Comparison of ENCODE assay signal across 9 cellular contexts in the genomic region with DNA sequence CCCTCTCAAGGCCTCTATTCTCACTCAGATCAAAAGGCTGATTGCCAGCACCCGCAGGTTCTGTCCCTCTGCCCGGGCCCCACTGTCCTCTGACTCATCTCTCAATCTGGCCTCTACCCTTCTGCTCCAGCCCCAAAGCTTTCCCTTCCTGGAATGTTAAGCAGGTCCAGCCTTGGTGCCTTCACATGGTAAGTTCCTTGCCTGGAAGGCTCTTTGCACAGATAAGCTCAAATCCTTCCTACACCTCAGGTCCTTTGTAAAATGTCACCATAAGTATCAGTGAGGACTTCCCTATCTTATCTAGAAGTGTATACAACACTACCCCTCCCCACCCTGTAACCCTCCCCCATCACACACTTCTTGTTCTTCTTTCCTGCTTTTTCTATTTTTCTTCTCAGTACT. TPM values are rescaled to one million over a fixed set of nuclear protein-coding genes. Genes with fewer than 3 reads are reported as not detected.
DNase-seq lines count a peak whose midpoint lies in the region; ATAC-seq and TF ChIP-seq lines count a peak whose summit lies in the region.
"Had no signal": no experiment of that assay in that cellular context is flagged by ENCODE, and none has a peak within 500 bp of the region (broad histone marks: within the 10 kb centered on the region; RNA-seq: fewer than 3 reads in every experiment).

No MANE protein-coding gene starts in this region.

- no peaks in the 10 kb centered on the region for H3K36me3 ChIP-seq in hepatocyte (replicated peaks; ENCODE audit: insufficient read depth, low read depth)

- no peaks in the 10 kb centered on the region for H3K27me3 ChIP-seq in hepatocyte
- H3K27me3 ChIP-seq: gastroesophageal sphincter had no signal

- H3K4me2 ChIP-seq in hepatocyte = no peak overlapping the region

- DNase-seq in DMS53 (lab: John Stamatoyannopoulos, UW) = peak; percentile 70
- peak; percentile 71 for DNase-seq in hepatocyte (ENCODE audit: low spot score)
- no peak for DNase-seq in NCI-H2227 treated with DMSO at 0.1 percent for 48 hours (lab: John Stamatoyannopoulos, UW)
- DNase-seq: DND-41, T-helper 2 cell had no signal

- no peak overlapping the region for H2AFZ ChIP-seq in hepatocyte

- peak overlapping the region; percentile 69 for H3K27ac ChIP-seq in hepatocyte
- H3K27ac ChIP-seq: gastroesophageal sphincter had no signal

- ATAC-seq in SK-N-SH treated with all-trans-retinoic acid at 6 μM for 48 hours (peak; percentile 97), HG03097 (IDR thresholded peaks at IDR 0.05; ENCODE audit: low FRiP score, unreplicated experiment) (no peak), GM19035 (IDR thresholded peaks at IDR 0.05; ENCODE audit: unreplicated experiment) (no peak)
- ATAC-seq: gastroesophageal sphincter had no signal

- no peaks in the 10 kb centered on the region for H3K9me2 ChIP-seq in hepatocyte (replicated peaks; ENCODE audit: insufficient read depth)

- peaks cover 34% of the 10 kb centered on the region for H3K79me2 ChIP-seq in hepatocyte

- no peak overlapping the region for H3K4me3 ChIP-seq in hepatocyte
- H3K4me3 ChIP-seq: gastroesophageal sphincter had no signal

- 0% methylated on average over 2 of the region's 2 CpGs for WGBS in hepatocyte (ENCODE audit: low lambda C conversion rate, missing lambda C conversion rate)

- no peaks in the 10 kb centered on the region for H3K9me3 ChIP-seq in hepatocyte (ENCODE audit: low read depth)
- H3K9me3 ChIP-seq: gastroesophageal sphincter had no signal

- no peak for TF ChIP-seq CTCF in hepatocyte (IDR thresholded peaks at IDR 0.05; ENCODE audit: poor library complexity)

- H4K20me1 ChIP-seq in hepatocyte (ENCODE audit: insufficient read depth, poor library complexity, severe bottlenecking) = no peaks in the 10 kb centered on the region

- H3K4me1 ChIP-seq in hepatocyte (ENCODE audit: insufficient read depth) = peaks cover 20% of the 10 kb centered on the region
- H3K4me1 ChIP-seq: gastroesophageal sphincter had no signal

TF ChIP-seq in SK-N-SH treated with all-trans-retinoic acid at 6 μM for 48 hours, 23 proteins besides CTCF, POLR2A, EP300 and RAD21:
- TF ChIP-seq ZNF565 (CRISPR knock-in tag; conservative IDR thresholded peaks at IDR 0.05; ENCODE audit: low read depth) = no peak
- no peak for TF ChIP-seq ZFP3 (CRISPR knock-in tag; IDR thresholded peaks at IDR 0.05)
- no peak for TF ChIP-seq ZC3H10 (CRISPR knock-in tag; IDR thresholded peaks at IDR 0.05)
- TF ChIP-seq BACH2 (CRISPR knock-in tag; IDR thresholded peaks at IDR 0.05; ENCODE audit: borderline replicate concordance) = no peak
- TF ChIP-seq TOX (CRISPR knock-in tag; IDR thresholded peaks at IDR 0.05; ENCODE audit: borderline replicate concordance) = no peak
- TF ChIP-seq, protein P1, sequence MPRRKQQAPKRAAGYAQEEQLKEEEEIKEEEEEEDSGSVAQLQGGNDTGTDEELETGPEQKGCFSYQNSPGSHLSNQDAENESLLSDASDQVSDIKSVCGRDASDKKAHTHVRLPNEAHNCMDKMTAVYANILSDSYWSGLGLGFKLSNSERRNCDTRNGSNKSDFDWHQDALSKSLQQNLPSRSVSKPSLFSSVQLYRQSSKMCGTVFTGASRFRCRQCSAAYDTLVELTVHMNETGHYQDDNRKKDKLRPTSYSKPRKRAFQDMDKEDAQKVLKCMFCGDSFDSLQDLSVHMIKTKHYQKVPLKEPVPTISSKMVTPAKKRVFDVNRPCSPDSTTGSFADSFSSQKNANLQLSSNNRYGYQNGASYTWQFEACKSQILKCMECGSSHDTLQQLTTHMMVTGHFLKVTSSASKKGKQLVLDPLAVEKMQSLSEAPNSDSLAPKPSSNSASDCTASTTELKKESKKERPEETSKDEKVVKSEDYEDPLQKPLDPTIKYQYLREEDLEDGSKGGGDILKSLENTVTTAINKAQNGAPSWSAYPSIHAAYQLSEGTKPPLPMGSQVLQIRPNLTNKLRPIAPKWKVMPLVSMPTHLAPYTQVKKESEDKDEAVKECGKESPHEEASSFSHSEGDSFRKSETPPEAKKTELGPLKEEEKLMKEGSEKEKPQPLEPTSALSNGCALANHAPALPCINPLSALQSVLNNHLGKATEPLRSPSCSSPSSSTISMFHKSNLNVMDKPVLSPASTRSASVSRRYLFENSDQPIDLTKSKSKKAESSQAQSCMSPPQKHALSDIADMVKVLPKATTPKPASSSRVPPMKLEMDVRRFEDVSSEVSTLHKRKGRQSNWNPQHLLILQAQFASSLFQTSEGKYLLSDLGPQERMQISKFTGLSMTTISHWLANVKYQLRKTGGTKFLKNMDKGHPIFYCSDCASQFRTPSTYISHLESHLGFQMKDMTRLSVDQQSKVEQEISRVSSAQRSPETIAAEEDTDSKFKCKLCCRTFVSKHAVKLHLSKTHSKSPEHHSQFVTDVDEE (CRISPR knock-in tag; IDR thresholded peaks at IDR 0.05) = no peak
- no peak for TF ChIP-seq ZFP30 (CRISPR knock-in tag; IDR thresholded peaks at IDR 0.05)
- no peak for TF ChIP-seq OSR1 (CRISPR knock-in tag; IDR thresholded peaks at IDR 0.05)
- TF ChIP-seq, protein P2, sequence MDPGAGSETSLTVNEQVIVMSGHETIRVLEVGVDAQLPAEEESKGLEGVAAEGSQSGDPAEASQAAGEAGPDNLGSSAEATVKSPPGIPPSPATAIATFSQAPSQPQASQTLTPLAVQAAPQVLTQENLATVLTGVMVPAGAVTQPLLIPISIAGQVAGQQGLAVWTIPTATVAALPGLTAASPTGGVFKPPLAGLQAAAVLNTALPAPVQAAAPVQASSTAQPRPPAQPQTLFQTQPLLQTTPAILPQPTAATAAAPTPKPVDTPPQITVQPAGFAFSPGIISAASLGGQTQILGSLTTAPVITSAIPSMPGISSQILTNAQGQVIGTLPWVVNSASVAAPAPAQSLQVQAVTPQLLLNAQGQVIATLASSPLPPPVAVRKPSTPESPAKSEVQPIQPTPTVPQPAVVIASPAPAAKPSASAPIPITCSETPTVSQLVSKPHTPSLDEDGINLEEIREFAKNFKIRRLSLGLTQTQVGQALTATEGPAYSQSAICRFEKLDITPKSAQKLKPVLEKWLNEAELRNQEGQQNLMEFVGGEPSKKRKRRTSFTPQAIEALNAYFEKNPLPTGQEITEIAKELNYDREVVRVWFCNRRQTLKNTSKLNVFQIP (CRISPR knock-in tag; IDR thresholded peaks at IDR 0.05; ENCODE audit: borderline replicate concordance, low read depth) = no peak
- TF ChIP-seq, protein P3, sequence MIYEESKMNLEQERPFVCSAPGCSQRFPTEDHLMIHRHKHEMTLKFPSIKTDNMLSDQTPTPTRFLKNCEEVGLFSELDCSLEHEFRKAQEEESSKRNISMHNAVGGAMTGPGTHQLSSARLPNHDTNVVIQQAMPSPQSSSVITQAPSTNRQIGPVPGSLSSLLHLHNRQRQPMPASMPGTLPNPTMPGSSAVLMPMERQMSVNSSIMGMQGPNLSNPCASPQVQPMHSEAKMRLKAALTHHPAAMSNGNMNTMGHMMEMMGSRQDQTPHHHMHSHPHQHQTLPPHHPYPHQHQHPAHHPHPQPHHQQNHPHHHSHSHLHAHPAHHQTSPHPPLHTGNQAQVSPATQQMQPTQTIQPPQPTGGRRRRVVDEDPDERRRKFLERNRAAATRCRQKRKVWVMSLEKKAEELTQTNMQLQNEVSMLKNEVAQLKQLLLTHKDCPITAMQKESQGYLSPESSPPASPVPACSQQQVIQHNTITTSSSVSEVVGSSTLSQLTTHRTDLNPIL (CRISPR knock-in tag; IDR thresholded peaks at IDR 0.05; ENCODE audit: low read depth) = no peak
- TF ChIP-seq ZNF70 (CRISPR knock-in tag; IDR thresholded peaks at IDR 0.05) = no peak
- TF ChIP-seq, protein P4, sequence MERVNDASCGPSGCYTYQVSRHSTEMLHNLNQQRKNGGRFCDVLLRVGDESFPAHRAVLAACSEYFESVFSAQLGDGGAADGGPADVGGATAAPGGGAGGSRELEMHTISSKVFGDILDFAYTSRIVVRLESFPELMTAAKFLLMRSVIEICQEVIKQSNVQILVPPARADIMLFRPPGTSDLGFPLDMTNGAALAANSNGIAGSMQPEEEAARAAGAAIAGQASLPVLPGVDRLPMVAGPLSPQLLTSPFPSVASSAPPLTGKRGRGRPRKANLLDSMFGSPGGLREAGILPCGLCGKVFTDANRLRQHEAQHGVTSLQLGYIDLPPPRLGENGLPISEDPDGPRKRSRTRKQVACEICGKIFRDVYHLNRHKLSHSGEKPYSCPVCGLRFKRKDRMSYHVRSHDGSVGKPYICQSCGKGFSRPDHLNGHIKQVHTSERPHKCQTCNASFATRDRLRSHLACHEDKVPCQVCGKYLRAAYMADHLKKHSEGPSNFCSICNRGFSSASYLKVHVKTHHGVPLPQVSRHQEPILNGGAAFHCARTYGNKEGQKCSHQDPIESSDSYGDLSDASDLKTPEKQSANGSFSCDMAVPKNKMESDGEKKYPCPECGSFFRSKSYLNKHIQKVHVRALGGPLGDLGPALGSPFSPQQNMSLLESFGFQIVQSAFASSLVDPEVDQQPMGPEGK (CRISPR knock-in tag; IDR thresholded peaks at IDR 0.05; ENCODE audit: borderline replicate concordance) = no peak
- TF ChIP-seq CSDC2 (CRISPR knock-in tag; IDR thresholded peaks at IDR 0.05) = no peak
- TF ChIP-seq ZNF8 (CRISPR knock-in tag; IDR thresholded peaks at IDR 0.05) = no peak
- no peak for TF ChIP-seq ARNTL (CRISPR knock-in tag; IDR thresholded peaks at IDR 0.05; ENCODE audit: borderline replicate concordance, low read depth)

RNA-seq across cellular contexts. Expression of a gene that starts 22.2 kb away (rescaled TPM):
- 76.9 and 78.6 TPM in 2 replicates for total RNA-seq in hepatocyte
- polyA plus RNA-seq in hepatocyte = 118 and 119 TPM in 2 replicates

RNA-seq across cellular contexts. Expression of a gene that starts 25.3 kb away (rescaled TPM):
- total RNA-seq in hepatocyte = 24.3 and 26.8 TPM in 2 replicates
- 50.3 and 51.8 TPM in 2 replicates for polyA plus RNA-seq in hepatocyte

RNA-seq across cellular contexts. Expression of a gene that starts 25.6 kb away (rescaled TPM):
- 186 and 197 TPM in 2 replicates for total RNA-seq in hepatocyte
- 142 and 143 TPM in 2 replicates for polyA plus RNA-seq in hepatocyte

RNA-seq across cellular contexts. Expression of a gene that starts 44.9 kb away (rescaled TPM):
- total RNA-seq in hepatocyte = 14.5 and 17.2 TPM in 2 replicates
- polyA plus RNA-seq in hepatocyte = 20.8 and 25.4 TPM in 2 replicates

RNA-seq across cellular contexts. Expression of a gene that starts 52.2 kb away (rescaled TPM):
- 219 and 289 TPM in 2 replicates for total RNA-seq in hepatocyte
- polyA plus RNA-seq in hepatocyte = 217 and 219 TPM in 2 replicates
